In genomic region chr12:131734336-131735152, GRCh38 we compare ENCODE assay signal across 16 cellular contexts.
"Had no signal": no experiment of that assay in that cellular context is flagged by ENCODE, and none has a peak within 500 bp of the region (broad histone marks: within the 10 kb centered on the region; RNA-seq: fewer than 3 reads in every experiment).

No MANE protein-coding gene starts in this region.

- H3K27me3 ChIP-seq: breast epithelium, esophagus muscularis mucosa, tibial artery had no signal

- H3K4me1 ChIP-seq: breast epithelium, esophagus muscularis mucosa, tibial artery had no signal

- DNase-seq: activated CD4-positive, alpha-beta T cell treated with anti-CD3 and anti-CD28 coated beads, Interleukin-2, amount 50 U/mL, for 48 hours; activated CD8-positive, alpha-beta memory T cell treated with anti-CD3 and anti-CD28 coated beads, Interleukin-2, amount 50 U/mL, for 48 hours; activated naive CD8-positive, alpha-beta T cell treated with anti-CD3 and anti-CD28 coated beads for 36 hours; anterior cingulate cortex; foreskin fibroblast; glutamatergic neuron; naive thymus-derived CD8-positive, alpha-beta T cell; T-helper 2 cell; tibial artery had no signal

- H3K4me3 ChIP-seq: breast epithelium, esophagus muscularis mucosa, lung, mucosa of descending colon, tibial artery had no signal

- H3K9me3 Mint-ChIP-seq: activated naive CD8-positive, alpha-beta T cell treated with anti-CD3 and anti-CD28 coated beads for 36 hours; naive thymus-derived CD8-positive, alpha-beta T cell; stimulated activated naive CD8-positive, alpha-beta T cell treated with anti-CD3 and anti-CD28 coated beads, Interleukin-15, Interleukin-2, amounts not matched to agents 100 ng/mL and 50 ng/mL, for 24 hours had no signal

- H3K27ac ChIP-seq: breast epithelium, esophagus muscularis mucosa, tibial artery had no signal

- H3K27ac Mint-ChIP-seq: activated naive CD8-positive, alpha-beta T cell treated with anti-CD3 and anti-CD28 coated beads for 36 hours; stimulated activated naive CD8-positive, alpha-beta T cell treated with anti-CD3 and anti-CD28 coated beads, Interleukin-15, Interleukin-2, amounts not matched to agents 100 ng/mL and 50 ng/mL, for 24 hours had no signal

- FAIRE-seq: TTC549 had no signal

- H3K9me3 ChIP-seq: breast epithelium, esophagus muscularis mucosa, mucosa of descending colon, tibial artery had no signal

- H3K36me3 ChIP-seq: breast epithelium had no signal

- ATAC-seq: mucosa of descending colon; naive thymus-derived CD8-positive, alpha-beta T cell; sciatic nerve had no signal
